ENCODE assay signal across 8 cellular contexts in genomic region chr6:124962617-124963415, GRCh38. TPM values are rescaled to one million over a fixed set of nuclear protein-coding genes. Genes with fewer than 3 reads are reported as not detected.
DNase-seq lines count a peak whose midpoint lies in the region; ATAC-seq and TF ChIP-seq lines count a peak whose summit lies in the region.

No MANE protein-coding gene starts in this region.

- BruUV-seq in Panc1 (replicated peaks; lab: Mats Ljungman, UMichigan) = no TSS peak

- DNase-seq in C1 segment of cervical spinal cord (lab: John Stamatoyannopoulos, UW) (peak in 11 of 14 donors; percentile 19 to 85 (median 50)), Panc1 (ENCODE audit: low read depth, low spot score) (no peak), SHP77 (lab: John Stamatoyannopoulos, UW) (no peak), NCI-H526 treated with DMSO at 0.1 percent for 48 hours (lab: John Stamatoyannopoulos, UW) (no peak)

- H3K4me3 Mint-ChIP-seq in stimulated activated naive CD8-positive, alpha-beta T cell treated with anti-CD3 and anti-CD28 coated beads, Interleukin-15, Interleukin-2, amounts not matched to agents 100 ng/mL and 50 ng/mL, for 24 hours = peak overlapping the region; percentile 60

- H3K36me3 ChIP-seq in Panc1 (ENCODE audit: control insufficient read depth, insufficient read depth, low read length) (0 out of 2 replicates have a peak, but pooled peaks cover 3% of the 10 kb centered on the region), ectodermal cell (ENCODE audit: control insufficient read depth, insufficient read depth, low read length) (no peaks in the 10 kb centered on the region), liver (ENCODE audit: control insufficient read depth in 4 of 4, insufficient read depth in 3 of 4, low read depth in 1 of 4, low read length in 3 of 4) (peaks cover 0 to 3% (median 0%) of the 10 kb centered on the region in 4 donors)

- POLR2A ChIA-PET in Panc1 (lab: Charles Lee) = no interaction called here

- H3K4me1 Mint-ChIP-seq in stimulated activated naive CD8-positive, alpha-beta T cell treated with anti-CD3 and anti-CD28 coated beads, Interleukin-15, Interleukin-2, amounts not matched to agents 100 ng/mL and 50 ng/mL, for 24 hours (ENCODE audit: low read depth) = peaks cover 13% of the 10 kb centered on the region

- TF ChIP-seq RAD21 in liver (IDR thresholded peaks at IDR 0.05) = peak in 1 of 2 donors; percentile 38

- peak overlapping the region; percentile 16 for H3K27ac Mint-ChIP-seq in stimulated activated naive CD8-positive, alpha-beta T cell treated with anti-CD3 and anti-CD28 coated beads, Interleukin-15, Interleukin-2, amounts not matched to agents 100 ng/mL and 50 ng/mL, for 24 hours

- no peaks in the 10 kb centered on the region for H3K9me3 ChIP-seq in Panc1 (ENCODE audit: control insufficient read depth, insufficient read depth, low read depth, low read length)
- no peaks in the 10 kb centered on the region for H3K9me3 ChIP-seq in ectodermal cell (ENCODE audit: control insufficient read depth, low read length)
- no peaks in the 10 kb centered on the region for H3K9me3 ChIP-seq in liver (ENCODE audit: control insufficient read depth in 4 of 4, low read length in 3 of 4)

- 1 to 2% methylated on average over 67 of the region's 67 CpGs for WGBS in ectodermal cell, 2 experiments
- WGBS in liver = under 1% methylated on average over 67 of the region's 67 CpGs

- intact Hi-C loops in Panc1 (cut with micrococcal nuclease; ENCODE audit: unreplicated experiment) = loop anchor here (5.0 to 10.0 kb wide), 2 partner anchors 91 to 152 kb away; no protein-coding TSS in a partner anchor

- ATAC-seq in GM19372 (IDR thresholded peaks at IDR 0.05; ENCODE audit: low read depth, unreplicated experiment) = peak; percentile 34
- ATAC-seq in Panc1 = peak; percentile 66

- peaks cover 43% of the 10 kb centered on the region for H3K27me3 Mint-ChIP-seq in stimulated activated naive CD8-positive, alpha-beta T cell treated with anti-CD3 and anti-CD28 coated beads, Interleukin-15, Interleukin-2, amounts not matched to agents 100 ng/mL and 50 ng/mL, for 24 hours

- peak overlapping the region; percentile 69 for H3K4me3 ChIP-seq in Panc1 (ENCODE audit: low read depth in 2 of 2, low read length in 2 of 2)
- H3K4me3 ChIP-seq in ectodermal cell (ENCODE audit: insufficient read depth, low read depth, low read length) = peak overlapping the region; percentile 85
- peak overlapping the region; percentile 60 to 82 (median 68) for H3K4me3 ChIP-seq in liver (ENCODE audit: low read depth in 1 of 3, low read length in 3 of 3)

- H3K27ac ChIP-seq in Panc1 (ENCODE audit: low read length) = peak overlapping the region; percentile 86
- no peak overlapping the region for H3K27ac ChIP-seq in ectodermal cell (ENCODE audit: insufficient read depth, low read depth, low read length, poor library complexity, severe bottlenecking)
- H3K27ac ChIP-seq in liver (ENCODE audit: low read depth in 1 of 2, low read length in 2 of 2) = peak overlapping the region; percentile 85 to 90

- CTCF ChIA-PET in Panc1 (lab: Charles Lee) = no interaction called here

- no peaks in the 10 kb centered on the region for H3K36me3 Mint-ChIP-seq in stimulated activated naive CD8-positive, alpha-beta T cell treated with anti-CD3 and anti-CD28 coated beads, Interleukin-15, Interleukin-2, amounts not matched to agents 100 ng/mL and 50 ng/mL, for 24 hours (ENCODE audit: low read depth)

- H3K4me1 ChIP-seq in Panc1 (ENCODE audit: control insufficient read depth, insufficient read depth, low read length) (peaks cover 39% of the 10 kb centered on the region), ectodermal cell (ENCODE audit: control insufficient read depth, insufficient read depth, low read length) (peaks cover 22% of the 10 kb centered on the region), liver (ENCODE audit: control insufficient read depth in 4 of 4, insufficient read depth in 4 of 4, low read length in 3 of 4) (peaks cover 0 to 35% (median 15%) of the 10 kb centered on the region in 4 donors)

- in situ Hi-C loops in Panc1 (cut with HindIII; ENCODE audit: low pct_unique_long_range_greater_than_20kb, low sequenced_read_pairs) = no loop called here

- H3K27me3 ChIP-seq in Panc1 (ENCODE audit: control insufficient read depth, insufficient read depth, low read length) (no peaks in the 10 kb centered on the region), ectodermal cell (ENCODE audit: control insufficient read depth, insufficient read depth, low read length, poor library complexity, severe bottlenecking) (peaks cover 15% of the 10 kb centered on the region), liver (ENCODE audit: control insufficient read depth in 4 of 4, insufficient read depth in 4 of 4, low read length in 3 of 4) (no peaks in the 10 kb centered on the region)

- peak; percentile 64 for TF ChIP-seq CTCF in Panc1 (IDR thresholded peaks at IDR 0.05)
- TF ChIP-seq CTCF in liver (IDR thresholded peaks at IDR 0.05; ENCODE audit: low read depth, low read length, missing input control) = no peak

- H3K9ac ChIP-seq in liver (ENCODE audit: low read depth in 1 of 2, low read length in 2 of 2) = peak overlapping the region; percentile 83

- H3K9me3 Mint-ChIP-seq in stimulated activated naive CD8-positive, alpha-beta T cell treated with anti-CD3 and anti-CD28 coated beads, Interleukin-15, Interleukin-2, amounts not matched to agents 100 ng/mL and 50 ng/mL, for 24 hours = no peaks in the 10 kb centered on the region

TF ChIP-seq in liver, 16 proteins besides CTCF, POLR2A, EP300 and RAD21:
- no peak for TF ChIP-seq HNF4A (conservative IDR thresholded peaks at IDR 0.05)
- TF ChIP-seq TAF1 (conservative IDR thresholded peaks at IDR 0.05) = peak; percentile 24

RNA-seq across cellular contexts. Expression of gene RNF217, which starts 0.6 kb away (rescaled TPM):
- total RNA-seq in Panc1 (2021; ENCODE audit: unreplicated experiment) (37.7 TPM), liver (10 to 100 TPM in 1 of 2 donors, 1 to 10 TPM in 1; 3.8 to 18.3 TPM)
- polyA plus RNA-seq in Panc1 (2012; ENCODE audit: insufficient read length) = 10.8 TPM
- 13.3 TPM for polyA plus RNA-seq in ectodermal cell (2013, experiment 1 of 4)
- 12.0 TPM for polyA plus RNA-seq in ectodermal cell (2013, experiment 2 of 4)
- 10.8 TPM for polyA plus RNA-seq in ectodermal cell (2013, experiment 3 of 4)
- polyA plus RNA-seq in ectodermal cell (2013, experiment 4 of 4) = 10.6 TPM
- 1 to 10 TPM; 2.3 to 4.4 TPM for polyA plus RNA-seq in liver

Comparison
In these comparisons a context has a peak if more than half of its experiments do, and no peak if none do; other contexts are left out.
1. DNase-seq: peak in C1 segment of cervical spinal cord (11 of 14); none in Panc1 (single experiment), SHP77 (0 of 2) and NCI-H526 treated with DMSO at 0.1 percent for 48 hours (single experiment).
2. Peak in every context shown above with its lines, with median percentiles within 50 percentile points of each other: H3K4me3 ChIP-seq.